Comparison of ENCODE assay signal across 11 cellular contexts in genomic region chr9:14156046-14156445, GRCh38.
DNase-seq lines count a peak whose midpoint lies in the region; ATAC-seq, FAIRE-seq and TF ChIP-seq lines count a peak whose summit lies in the region.
"Had no signal": no experiment of that assay in that cellular context is flagged by ENCODE, and none has a peak within 500 bp of the region (broad histone marks: within the 10 kb centered on the region; RNA-seq: fewer than 3 reads in every experiment).

No MANE protein-coding gene starts in this region.

- peaks cover 62% of the 10 kb centered on the region for H3K4me1 ChIP-seq in endothelial cell of umbilical vein (ENCODE audit: control insufficient read depth, extremely low read depth, insufficient read depth, low read length)

- no peaks in the 10 kb centered on the region for H3K9me3 ChIP-seq in endothelial cell of umbilical vein (replicated peaks; ENCODE audit: control insufficient read depth, insufficient read depth, low read length)
- H3K9me3 ChIP-seq: A549 had no signal

- H3K79me2 ChIP-seq in endothelial cell of umbilical vein (ENCODE audit: control insufficient read depth, insufficient read depth, low read length): peaks cover 58% of the 10 kb centered on the region

- no peaks in the 10 kb centered on the region for H3K27me3 ChIP-seq in endothelial cell of umbilical vein (ENCODE audit: control insufficient read depth in 2 of 2, insufficient read depth in 2 of 2, low read length in 2 of 2)

- no peak for FAIRE-seq in endothelial cell of umbilical vein (lab: Jason Lieb, UNC)
- FAIRE-seq: A549 had no signal

- intact Hi-C loops in endothelial cell of umbilical vein (cut with micrococcal nuclease): loop anchor here (5.0 to 10.0 kb wide), 2 partner anchors 56 to 79 kb away; no protein-coding TSS in a partner anchor

- peaks cover 0 to 2% of the 10 kb centered on the region in 2 experiments for H3K36me3 ChIP-seq in endothelial cell of umbilical vein (ENCODE audit: control insufficient read depth in 2 of 2, extremely low read depth in 1 of 2, insufficient read depth in 2 of 2, low read length in 2 of 2)

- POLR2A ChIA-PET in endothelial cell of umbilical vein (lab: Charles Lee): no interaction called here

- peak overlapping the region; percentile 77 for H3K27ac ChIP-seq in endothelial cell of umbilical vein (ENCODE audit: insufficient read depth, low read depth, low read length)
- H3K27ac ChIP-seq: A549 had no signal

- peak; percentile 21 for DNase-seq in NK-92 treated with Interleukin-12 subunit alpha and Interleukin-12 subunit beta, amount 100 ng/mL, for 24 hours (lab: John Stamatoyannopoulos, UW)
- DNase-seq in NK-92 (lab: John Stamatoyannopoulos, UW; ENCODE audit: unreplicated experiment) (no peak), endothelial cell of umbilical vein (ENCODE audit: low read depth, low spot score) (no peak), HuH-7.5 (ENCODE audit: low spot score) (no peak), islet precursor cell (no peak)
- no peak for DNase-seq in stimulated activated CD4-positive, alpha-beta T cell treated with anti-CD3 and anti-CD28 coated beads, Interleukin-2, amount 100 ng/mL, for 48 hours
- DNase-seq: amygdala; stimulated activated naive CD4-positive, alpha-beta T cell treated with Interleukin-2 at 50 U/mL for 16 hours had no signal

- CTCF ChIA-PET in endothelial cell of umbilical vein (lab: Charles Lee): no interaction called here

- TF ChIP-seq POLR2A in endothelial cell of umbilical vein (IDR thresholded peaks at IDR 0.05; ENCODE audit: low read depth, low read length): no peak

- peak overlapping the region; percentile 55 for H3K9ac ChIP-seq in endothelial cell of umbilical vein (replicated peaks; ENCODE audit: extremely low read depth, insufficient read depth, low read length)

- H4K20me1 ChIP-seq in endothelial cell of umbilical vein (replicated peaks; ENCODE audit: control insufficient read depth, extremely low read depth, insufficient read depth, low read length): no peaks in the 10 kb centered on the region

- H3K4me3 ChIP-seq in endothelial cell of umbilical vein (replicated peaks in 1 of 3; ENCODE audit: insufficient read depth in 1 of 3, low read depth in 1 of 3, low read length in 3 of 3): no peak overlapping the region
- H3K4me3 ChIP-seq: A549 had no signal

- H2AFZ ChIP-seq in endothelial cell of umbilical vein (ENCODE audit: low read depth, low read length): no peak overlapping the region

- H3K9me1 ChIP-seq in endothelial cell of umbilical vein (replicated peaks; ENCODE audit: control insufficient read depth, extremely low read depth, insufficient read depth, low read length): no peaks in the 10 kb centered on the region

- TF ChIP-seq CTCF in endothelial cell of umbilical vein (IDR thresholded peaks at IDR 0.05; ENCODE audit: extremely low read depth in 1 of 2, insufficient read depth in 1 of 2, low read depth in 1 of 2, low read length in 2 of 2): no peak

- dilution Hi-C loops in endothelial cell of umbilical vein (cut with MboI; ENCODE audit: extremely low pct_ligation_motif_present, low sequenced_read_pairs): no loop called here

- peak overlapping the region; percentile 73 for H3K4me2 ChIP-seq in endothelial cell of umbilical vein (ENCODE audit: insufficient read depth, low read length)
- H3K4me2 ChIP-seq: A549 had no signal

- ATAC-seq in GM21737 (IDR thresholded peaks at IDR 0.05; ENCODE audit: unreplicated experiment): peak; percentile 98
- peak; percentile 94 for ATAC-seq in HG03196 (IDR thresholded peaks at IDR 0.05; ENCODE audit: unreplicated experiment)
- ATAC-seq: A549 had no signal

- no TSS peak for BruUV-seq in endothelial cell of umbilical vein (replicated peaks; lab: Mats Ljungman, UMichigan)

TF ChIP-seq in endothelial cell of umbilical vein, 7 proteins besides CTCF, POLR2A, EP300 and RAD21:
- TF ChIP-seq MYC (IDR thresholded peaks at IDR 0.05; ENCODE audit: low read depth, low read length): no peak
- TF ChIP-seq POLR2AphosphoS5 (IDR thresholded peaks at IDR 0.05; ENCODE audit: insufficient read depth, low read depth, low read length): no peak
- TF ChIP-seq GATA2 (IDR thresholded peaks at IDR 0.05; ENCODE audit: insufficient read depth, insufficient read length, low read depth, low read length): no peak
- TF ChIP-seq EZH2 (IDR thresholded peaks at IDR 0.05; ENCODE audit: borderline replicate concordance, low read depth, low read length, severe bottlenecking): no peak
- no peak for TF ChIP-seq MAX (IDR thresholded peaks at IDR 0.05; ENCODE audit: insufficient read depth, insufficient read length)
- no peak for TF ChIP-seq JUN (IDR thresholded peaks at IDR 0.05; ENCODE audit: borderline replicate concordance, insufficient read depth, insufficient read length, low read depth)
- no peak for TF ChIP-seq FOS (IDR thresholded peaks at IDR 0.05; ENCODE audit: borderline replicate concordance, insufficient read depth, low read length)
